ENCODE assay signal across 8 cellular contexts in genomic region chr17:9575381-9576072, GRCh38. TPM values are rescaled to one million over a fixed set of nuclear protein-coding genes. Genes with fewer than 3 reads are reported as not detected.
DNase-seq lines count a peak whose midpoint lies in the region; ATAC-seq, FAIRE-seq and TF ChIP-seq lines count a peak whose summit lies in the region.

A gene with protein sequence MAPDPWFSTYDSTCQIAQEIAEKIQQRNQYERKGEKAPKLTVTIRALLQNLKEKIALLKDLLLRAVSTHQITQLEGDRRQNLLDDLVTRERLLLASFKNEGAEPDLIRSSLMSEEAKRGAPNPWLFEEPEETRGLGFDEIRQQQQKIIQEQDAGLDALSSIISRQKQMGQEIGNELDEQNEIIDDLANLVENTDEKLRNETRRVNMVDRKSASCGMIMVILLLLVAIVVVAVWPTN (minus strand): TSS chr17:9575820. CDS start chr17:9575808, 12 bp downstream.

- no peak for FAIRE-seq in frontal cortex (lab: Jason Lieb, UNC)

- ATAC-seq in GM21529 (IDR thresholded peaks at IDR 0.05; ENCODE audit: unreplicated experiment): peak; percentile 82

- H3K4me1 ChIP-seq in neutrophil (ENCODE audit: control insufficient read depth in 1 of 2, insufficient read depth in 1 of 2, low read depth in 1 of 2, low read length in 1 of 2): peaks cover 27% of the 10 kb centered on the region in 2 experiments

- no peak for TF ChIP-seq CTCF in neutrophil (IDR thresholded peaks at IDR 0.05)
- TF ChIP-seq CTCF in subcutaneous adipose tissue (IDR thresholded peaks at IDR 0.05; ENCODE audit: low read depth): no peak

- peak within 1 kb of the TSS; percentile 39 for H3K27ac ChIP-seq in neutrophil

- DNase-seq in DMS53 (lab: John Stamatoyannopoulos, UW) (peak; percentile 97), KG1 (lab: John Stamatoyannopoulos, UW) (peak; percentile 1), SK-N-DZ (ENCODE audit: low spot score) (peak; percentile 88), frontal cortex (ENCODE audit: low spot score in 2 of 2) (peak; percentile 62 to 70)
- DNase-seq in activated naive CD4-positive, alpha-beta T cell (lab: John Stamatoyannopoulos, UW): peak; percentile 39 to 62 (median 56)

- H3K4me3 ChIP-seq in neutrophil (ENCODE audit: low read depth in 1 of 2, low read length in 1 of 2): peak within 1 kb of the TSS; percentile 68 to 86

- H3K9me3 ChIP-seq in neutrophil: no peaks in the 10 kb centered on the region

- H3K36me3 ChIP-seq in neutrophil: peaks cover 3% of the 10 kb centered on the region

- no peaks in the 10 kb centered on the region for H3K27me3 ChIP-seq in neutrophil

RNA-seq across cellular contexts. Expression of the gene that starts here (rescaled TPM):
- polyA plus RNA-seq in SK-N-DZ (2014; cell fraction: cytosol; rRNA removed): 50.9 and 65.2 TPM in 2 replicates
- 19.6 and 21.5 TPM in 2 replicates for polyA plus RNA-seq in SK-N-DZ (2014; cell fraction: nucleus; rRNA removed)
- total RNA-seq in frontal cortex (63.6 TPM), subcutaneous adipose tissue (100 to 1,000 TPM in 1 of 4 donors, 10 to 100 TPM in 3; 69.7 to 129 (median 89.6) TPM)

Comparison
In these comparisons a context has a peak if more than half of its experiments do, and no peak if none do; other contexts are left out.
1. Peak in every context shown above with its lines: DNase-seq, ATAC-seq, H3K4me3 ChIP-seq and H3K27ac ChIP-seq.
2. DNase-seq: peak in every context shown above with its lines; median percentile 97 in DMS53; 88 in SK-N-DZ; 66 in frontal cortex; 56 in activated naive CD4-positive, alpha-beta T cell; 1 in KG1.